ENCODE assay signal across 20 cellular contexts in the genomic region with DNA sequence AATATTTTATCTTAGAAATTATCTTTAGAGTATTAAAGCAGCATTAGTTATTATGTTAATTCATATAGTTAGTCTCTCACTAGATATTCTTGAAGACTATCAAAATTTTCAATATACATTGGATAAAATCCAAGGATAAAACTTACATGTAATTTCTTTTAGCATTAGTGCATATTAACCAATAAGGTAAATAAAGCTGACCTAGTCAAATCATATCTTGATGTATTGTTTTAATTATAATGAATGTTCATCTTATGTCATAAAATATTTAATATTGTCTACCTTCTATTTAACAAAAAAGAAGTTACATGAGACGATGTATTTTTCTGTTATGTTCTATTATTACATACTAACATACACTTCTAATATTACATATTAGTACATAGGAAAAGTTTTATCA.
A peak's percentile ranks its signal among the peaks of the same experiment; 100 is the strongest.
DNase-seq lines count a peak whose midpoint lies in the region; ATAC-seq, FAIRE-seq and TF ChIP-seq lines count a peak whose summit lies in the region.
"Had no signal": no experiment of that assay in that cellular context is flagged by ENCODE, and none has a peak within 500 bp of the region (broad histone marks: within the 10 kb centered on the region; RNA-seq: fewer than 3 reads in every experiment).

No MANE protein-coding gene starts in this region.

- H3K36me3 ChIP-seq in HCT116 (ENCODE audit: control insufficient read depth in 1 of 2, insufficient read depth in 2 of 2, low read length in 2 of 2): no peaks in the 10 kb centered on the region
- H3K36me3 ChIP-seq in K562 (ENCODE audit: control insufficient read depth, insufficient read depth, low read length): no peaks in the 10 kb centered on the region
- no peaks in the 10 kb centered on the region for H3K36me3 ChIP-seq in pancreas
- H3K36me3 ChIP-seq in hepatocyte (replicated peaks; ENCODE audit: insufficient read depth, low read depth): no peaks in the 10 kb centered on the region
- H3K36me3 ChIP-seq: BLaER1 treated with 17β-estradiol and CSF1 and Interleukin-3, amounts not matched to agents 10 nM and 100 nM had no signal

- no peak for TF ChIP-seq RAD21 in A549 (conservative IDR thresholded peaks at IDR 0.05 in 1 of 2, IDR thresholded peaks at IDR 0.05 in 1 of 2)
- TF ChIP-seq RAD21 in HCT116 (IDR thresholded peaks at IDR 0.05; ENCODE audit: low read depth): no peak
- TF ChIP-seq RAD21 in K562 (CRISPR knock-in tag; conservative IDR thresholded peaks at IDR 0.05 in 1 of 2, IDR thresholded peaks at IDR 0.05 in 1 of 2): no peak

- H3K4me2 ChIP-seq in A549 (no peak overlapping the region), HCT116 (ENCODE audit: low read length) (no peak overlapping the region), K562 (ENCODE audit: insufficient read depth, low read length) (no peak overlapping the region), hepatocyte (no peak overlapping the region)
- H3K4me2 ChIP-seq: BLaER1 treated with 17β-estradiol and CSF1 and Interleukin-3, amounts not matched to agents 10 nM and 100 nM had no signal

- H3K79me2 ChIP-seq in HCT116 (ENCODE audit: insufficient read depth, low read length) (no peaks in the 10 kb centered on the region), K562 (ENCODE audit: control insufficient read depth, insufficient read depth, low read length) (no peaks in the 10 kb centered on the region), hepatocyte (no peaks in the 10 kb centered on the region)

- no peaks in the 10 kb centered on the region for H3K9me1 ChIP-seq in K562 (ENCODE audit: control insufficient read depth, insufficient read depth, low read length)

- POLR2A ChIA-PET in A549 (lab: Yijun Ruan, JAX) (no interaction called here), HCT116 (lab: Charles Lee) (no interaction called here), K562 (lab: Yijun Ruan, JAX) (no interaction called here)

- H3K9me2 ChIP-seq in HCT116 (ENCODE audit: insufficient read depth) (no peaks in the 10 kb centered on the region), hepatocyte (replicated peaks; ENCODE audit: insufficient read depth) (no peaks in the 10 kb centered on the region)

- H3K9me3 ChIP-seq in A549 (no peaks in the 10 kb centered on the region), HCT116 (ENCODE audit: control insufficient read depth in 1 of 2, insufficient read depth in 1 of 2, low read depth in 1 of 2, low read length in 2 of 2) (no peaks in the 10 kb centered on the region), K562 (replicated peaks; ENCODE audit: control insufficient read depth, insufficient read depth, low read depth, low read length) (no peaks in the 10 kb centered on the region), pancreas (no peaks in the 10 kb centered on the region), hepatocyte (ENCODE audit: low read depth) (no peaks in the 10 kb centered on the region)
- H3K9me3 ChIP-seq: Caco-2 had no signal

- BruUV-seq in HCT116 (replicated peaks; lab: Mats Ljungman, UMichigan): no TSS peak
- BruUV-seq in K562 (replicated peaks; lab: Mats Ljungman, UMichigan): no TSS peak

- RAD21 ChIA-PET in HCT116 (lab: Charles Lee; ENCODE audit: low non-redundant PET in 1 of 2, low total read pairs in 2 of 2, uncharacterized antibody in 2 of 2, unreplicated experiment in 2 of 2): no interaction called here

- H3K4me1 ChIP-seq in A549 (peaks cover 18% of the 10 kb centered on the region), HCT116 (ENCODE audit: control insufficient read depth in 1 of 2, insufficient read depth in 2 of 2, low read length in 2 of 2) (peaks cover 0 to 5% of the 10 kb centered on the region in 2 experiments; a peak in 1 of 4 replicates), K562 (replicated peaks in 1 of 2; ENCODE audit: control insufficient read depth in 2 of 2, insufficient read depth in 2 of 2, low read length in 2 of 2) (peaks cover 0 to 2% of the 10 kb centered on the region in 2 experiments; a peak in 1 of 5 replicates), pancreas (no peaks in the 10 kb centered on the region), hepatocyte (ENCODE audit: insufficient read depth) (no peaks in the 10 kb centered on the region)
- H3K4me1 ChIP-seq: BLaER1 treated with 17β-estradiol and CSF1 and Interleukin-3, amounts not matched to agents 10 nM and 100 nM; Caco-2 had no signal

- H4K20me1 ChIP-seq in HCT116 (ENCODE audit: insufficient read depth) (no peaks in the 10 kb centered on the region), K562 (replicated peaks; ENCODE audit: control insufficient read depth, insufficient read depth, low read length) (no peaks in the 10 kb centered on the region), hepatocyte (ENCODE audit: insufficient read depth, poor library complexity, severe bottlenecking) (no peaks in the 10 kb centered on the region)
- H4K20me1 ChIP-seq: BLaER1 treated with 17β-estradiol and CSF1 and Interleukin-3, amounts not matched to agents 10 nM and 100 nM had no signal

- H3K27ac ChIP-seq in A549: no peak overlapping the region
- no peak overlapping the region for H3K27ac ChIP-seq in HCT116 (ENCODE audit: low read depth, low read length)
- H3K27ac ChIP-seq in K562 (ENCODE audit: extremely low read depth, low read depth, low read length): no peak overlapping the region
- H3K27ac ChIP-seq in pancreas: no peak overlapping the region
- no peak overlapping the region for H3K27ac ChIP-seq in hepatocyte
- H3K27ac ChIP-seq: BLaER1 treated with 17β-estradiol and CSF1 and Interleukin-3, amounts not matched to agents 10 nM and 100 nM; C4-2B had no signal

- TF ChIP-seq POLR2A in A549 (IDR thresholded peaks at IDR 0.05; ENCODE audit: low read length) (no peak), HCT116 (IDR thresholded peaks at IDR 0.05; ENCODE audit: borderline replicate concordance, extremely low read depth, insufficient read depth, insufficient read length) (no peak), K562 (conservative IDR thresholded peaks at IDR 0.05) (no peak)

- H3K9ac ChIP-seq in HCT116 (ENCODE audit: low read length) (no peak overlapping the region), K562 (ENCODE audit: insufficient read depth in 1 of 2, low read depth in 2 of 2, low read length in 2 of 2) (no peak overlapping the region)
- H3K9ac ChIP-seq: BLaER1 treated with 17β-estradiol and CSF1 and Interleukin-3, amounts not matched to agents 10 nM and 100 nM had no signal

- CTCF ChIA-PET in A549 (lab: Yijun Ruan, JAX): interaction anchor here (1.4 kb wide), 1 partner anchor 11 kb away, joined by 3 read pairs; no protein-coding TSS in a partner anchor
- CTCF ChIA-PET in HCT116 (lab: Charles Lee): no interaction called here
- CTCF ChIA-PET in K562 (lab: Yijun Ruan, JAX; ENCODE audit: low intra/inter-chr PET ratio): no interaction called here

- TF ChIP-seq EP300 in A549 (IDR thresholded peaks at IDR 0.05) (no peak), K562 (IDR thresholded peaks at IDR 0.05; ENCODE audit: low read length) (no peak)

- no peak for ATAC-seq in A549
- ATAC-seq in HCT116: no peak
- no peak for ATAC-seq in K562
- no peak for ATAC-seq in pancreas
- ATAC-seq: CD8-positive, alpha-beta T cell had no signal

- peak overlapping the region; percentile 16 for H2AFZ ChIP-seq in HCT116 (ENCODE audit: low read depth, low read length, poor library complexity, severe bottlenecking)
- H2AFZ ChIP-seq in K562 (ENCODE audit: low read depth, low read length): no peak overlapping the region
- H2AFZ ChIP-seq in hepatocyte: no peak overlapping the region

- in situ Hi-C loops in K562 (cut with MboI): no loop called here

- TF ChIP-seq CTCF in A549 (IDR thresholded peaks at IDR 0.05): no peak
- TF ChIP-seq CTCF in HCT116 (IDR thresholded peaks at IDR 0.05 in 2 of 3, conservative IDR thresholded peaks at IDR 0.05 in 1 of 3; ENCODE audit: borderline replicate concordance in 1 of 3, insufficient read depth in 1 of 3, low read depth in 2 of 3, low read length in 2 of 3): no peak
- TF ChIP-seq CTCF in K562 (IDR thresholded peaks at IDR 0.05 in 2 of 3, conservative IDR thresholded peaks at IDR 0.05 in 1 of 3; ENCODE audit: insufficient read depth in 2 of 3, low read depth in 1 of 3, low read length in 3 of 3): no peak
- no peak for TF ChIP-seq CTCF in pancreas (IDR thresholded peaks at IDR 0.05)
- no peak for TF ChIP-seq CTCF in hepatocyte (IDR thresholded peaks at IDR 0.05; ENCODE audit: poor library complexity)

- H3K27me3 ChIP-seq in HCT116 (ENCODE audit: insufficient read depth, low read length) (no peaks in the 10 kb centered on the region), K562 (ENCODE audit: control insufficient read depth in 2 of 2, insufficient read depth in 2 of 2, low read length in 2 of 2) (no peaks in the 10 kb centered on the region; a peak in 1 of 5 replicates), pancreas (no peaks in the 10 kb centered on the region), hepatocyte (no peaks in the 10 kb centered on the region)
- H3K27me3 ChIP-seq: BLaER1 treated with 17β-estradiol and CSF1 and Interleukin-3, amounts not matched to agents 10 nM and 100 nM had no signal

- no peak for DNase-seq in A549 (ENCODE audit: low read depth in 1 of 2, low spot score in 1 of 2)
- DNase-seq in HCT116 (ENCODE audit: low read depth, low spot score): no peak
- DNase-seq in K562 (ENCODE audit: extremely low read depth in 1 of 4, low spot score in 3 of 4): no peak
- DNase-seq in pancreas: no peak
- no peak for DNase-seq in SKM-1 (lab: John Stamatoyannopoulos, UW; ENCODE audit: unreplicated experiment)
- no peak for DNase-seq in activated CD4-positive, CD25-positive, alpha-beta regulatory T cell treated with anti-CD3 and anti-CD28 coated beads, Interleukin-2, amount 50 U/mL, for 72 hours
- no peak for DNase-seq in hepatocyte (ENCODE audit: low spot score)
- DNase-seq: 8988T; AML-193; Caco-2; Calu3; CD4-positive, alpha-beta T cell; CD8-positive, alpha-beta T cell; DMS79 treated with DMSO at 0.1 percent for 48 hours; GF-D8 had no signal

- no peak for FAIRE-seq in A549 (lab: Jason Lieb, UNC)
- FAIRE-seq in K562 (lab: Jason Lieb, UNC): no peak
- FAIRE-seq in pancreas (lab: Jason Lieb, UNC): peak; percentile 97
- FAIRE-seq: D721Med, GM12891, GM19239 had no signal

- WGBS in A549 (ENCODE audit: missing lambda C conversion rate): 84% methylated on average over 1 of the region's 1 CpG
- WGBS in K562 (ENCODE audit: insufficient coverage, low coverage, missing lambda C conversion rate): 0% methylated on average over 1 of the region's 1 CpG
- 95 to 98% methylated on average over 1 of the region's 1 CpG for WGBS in pancreas, 2 donors
- WGBS in hepatocyte (ENCODE audit: low lambda C conversion rate, missing lambda C conversion rate): 100% methylated on average over 1 of the region's 1 CpG

- no peak overlapping the region for H3K4me3 ChIP-seq in A549
- H3K4me3 ChIP-seq in HCT116 (replicated peaks in 1 of 2; ENCODE audit: low read depth in 1 of 2, low read length in 2 of 2): no peak overlapping the region
- H3K4me3 ChIP-seq in K562: no peak overlapping the region
- no peak overlapping the region for H3K4me3 ChIP-seq in pancreas
- H3K4me3 ChIP-seq in hepatocyte: no peak overlapping the region
- H3K4me3 ChIP-seq: BLaER1 treated with 17β-estradiol and CSF1 and Interleukin-3, amounts not matched to agents 10 nM and 100 nM had no signal

- intact Hi-C loops in HCT116 (cut with micrococcal nuclease) (no loop called here), K562 (cut with micrococcal nuclease) (no loop called here), pancreas (cut with DNase I) (no loop called here)

TF ChIP-seq in HCT116, 20 proteins besides CTCF, POLR2A, EP300 and RAD21 (continues in another document):
- no peak for TF ChIP-seq EZH2phosphoT487 (IDR thresholded peaks at IDR 0.05; ENCODE audit: borderline replicate concordance)
